9 cellular contexts compared by ENCODE assay signal in the genomic region with DNA sequence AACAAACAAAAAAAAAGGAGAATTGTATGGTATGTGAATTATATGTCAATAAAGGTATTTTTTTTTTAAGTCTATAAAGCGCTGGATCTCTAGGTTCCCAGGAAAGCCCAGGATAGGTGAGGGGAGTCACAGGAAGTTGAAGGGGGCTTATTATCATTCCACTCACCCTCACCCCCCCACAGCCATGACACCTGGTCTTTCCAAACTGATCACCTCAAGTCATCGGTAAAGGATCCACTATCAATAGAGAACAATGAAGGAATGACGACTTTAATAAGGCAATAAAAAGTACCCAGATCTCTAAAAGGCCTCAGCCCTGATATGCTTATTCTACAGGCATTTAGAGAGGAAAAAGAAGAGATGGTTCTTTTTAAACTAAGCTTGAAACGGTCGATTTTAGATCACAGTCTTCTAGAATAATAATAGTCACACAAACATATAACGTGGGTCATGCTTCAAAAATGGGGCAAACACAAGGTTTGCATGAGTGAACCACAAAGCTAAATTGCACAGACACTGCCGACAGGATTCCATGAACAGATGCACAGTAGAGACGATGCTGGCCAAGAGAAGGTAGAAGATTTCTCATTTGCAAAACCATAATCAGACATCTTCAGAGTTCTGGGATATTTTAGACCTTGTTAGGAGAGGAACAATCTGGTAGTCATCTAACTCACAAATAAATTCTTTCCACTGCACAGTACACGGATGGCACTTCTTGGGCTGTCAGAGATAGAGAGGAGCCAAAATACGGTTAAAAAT. TPM values are rescaled to one million over a fixed set of nuclear protein-coding genes. Genes with fewer than 3 reads are reported as not detected.
DNase-seq lines count a peak whose midpoint lies in the region; ATAC-seq, FAIRE-seq and TF ChIP-seq lines count a peak whose summit lies in the region.
"Had no signal": no experiment of that assay in that cellular context is flagged by ENCODE, and none has a peak within 500 bp of the region (broad histone marks: within the 10 kb centered on the region; RNA-seq: fewer than 3 reads in every experiment).

No MANE protein-coding gene starts in this region.

- H3K9me1 ChIP-seq in keratinocyte (ENCODE audit: control insufficient read depth, extremely low read depth, insufficient read depth, low read length): no peaks in the 10 kb centered on the region

- H2AFZ ChIP-seq in keratinocyte (ENCODE audit: control insufficient read depth, low read length): no peak overlapping the region

- dilution Hi-C loops in keratinocyte (cut with MboI; ENCODE audit: extremely low pct_ligation_motif_present, low sequenced_read_pairs): loop anchor here (10.0 kb wide), 1 partner anchor 61 kb away; no protein-coding TSS in a partner anchor

- H3K9me3 ChIP-seq in DOHH2 (ENCODE audit: control insufficient read depth, insufficient read depth, low read length) (no peaks in the 10 kb centered on the region), ascending aorta (no peaks in the 10 kb centered on the region), keratinocyte (ENCODE audit: control insufficient read depth, low read depth, low read length) (no peaks in the 10 kb centered on the region), gastrocnemius medialis (no peaks in the 10 kb centered on the region)

- H3K27me3 ChIP-seq in DOHH2 (ENCODE audit: control insufficient read depth, low read length) (no peaks in the 10 kb centered on the region), ascending aorta (no peaks in the 10 kb centered on the region), keratinocyte (ENCODE audit: control insufficient read depth, extremely low read depth, insufficient read depth, low read length) (no peaks in the 10 kb centered on the region), gastrocnemius medialis (no peaks in the 10 kb centered on the region)

- H3K79me2 ChIP-seq in DOHH2 (ENCODE audit: control insufficient read depth, low read length) (peaks cover 97% of the 10 kb centered on the region), keratinocyte (ENCODE audit: control insufficient read depth, insufficient read depth, low read length) (peaks cover 81% of the 10 kb centered on the region)

- H3F3A ChIP-seq in DOHH2 (ENCODE audit: control insufficient read depth, insufficient read depth): no peaks in the 10 kb centered on the region; the same call in 1 of the 2 replicates

- TF ChIP-seq POLR2A in gastrocnemius medialis (IDR thresholded peaks at IDR 0.05): no peak
- no peak for TF ChIP-seq POLR2A in GM12892 (IDR thresholded peaks at IDR 0.05; ENCODE audit: low read depth, low read length)

- ATAC-seq in gastrocnemius medialis: no peak

- H3K4me1 ChIP-seq in DOHH2 (ENCODE audit: control insufficient read depth, low read length) (peaks cover 35% of the 10 kb centered on the region), ascending aorta (peaks cover 7 to 54% of the 10 kb centered on the region in 2 donors), keratinocyte (ENCODE audit: control insufficient read depth, extremely low read depth, insufficient read depth, low read length) (peaks cover 40% of the 10 kb centered on the region), gastrocnemius medialis (peaks cover 60 to 82% of the 10 kb centered on the region in 2 donors)

- in situ Hi-C loops in gastrocnemius medialis (cut with MboI; ENCODE audit: low sequenced_read_pairs in 4 of 4): no loop called here

- H3K36me3 ChIP-seq in DOHH2 (ENCODE audit: control insufficient read depth, low read length) (peaks cover 73% of the 10 kb centered on the region), ascending aorta (no peaks in the 10 kb centered on the region), keratinocyte (ENCODE audit: control insufficient read depth in 2 of 2, extremely low read depth in 1 of 2, insufficient read depth in 2 of 2, low read length in 2 of 2) (peaks cover 10 to 19% of the 10 kb centered on the region in 2 experiments), gastrocnemius medialis (no peaks in the 10 kb centered on the region)

- no peak for FAIRE-seq in keratinocyte (lab: Jason Lieb, UNC)
- FAIRE-seq in GM12892 (lab: Jason Lieb, UNC): no peak

- DNase-seq in ascending aorta (ENCODE audit: low spot score in 2 of 2): no peak
- DNase-seq in keratinocyte (ENCODE audit: low read depth, low spot score): no peak
- DNase-seq in gastrocnemius medialis: no peak
- DNase-seq in A172 (ENCODE audit: low spot score): no peak
- DNase-seq in GM12892 (ENCODE audit: insufficient read length): no peak
- no peak for DNase-seq in LoVo (ENCODE audit: low spot score)
- no peak for DNase-seq in cortex of kidney (lab: John Stamatoyannopoulos, UW)
- DNase-seq: NCI-H82 had no signal

- H4K20me1 ChIP-seq in DOHH2 (ENCODE audit: control insufficient read depth, insufficient read depth, low read depth, low read length): peaks cover 37% of the 10 kb centered on the region
- H4K20me1 ChIP-seq in keratinocyte (ENCODE audit: control insufficient read depth, extremely low read depth, insufficient read depth, low read length): no peaks in the 10 kb centered on the region

- H3K4me3 ChIP-seq in DOHH2 (ENCODE audit: low read length) (peak overlapping the region; percentile 52; the same call in 1 of the 2 replicates), ascending aorta (no peak overlapping the region), keratinocyte (ENCODE audit: control insufficient read depth in 2 of 3, extremely low read depth in 1 of 3, insufficient read depth in 2 of 3, low read depth in 1 of 3, low read length in 3 of 3) (no peak overlapping the region), gastrocnemius medialis (peak overlapping the region in 2 of 4 donors; percentile 22 to 40)

- TF ChIP-seq CTCF in DOHH2 (IDR thresholded peaks at IDR 0.05; ENCODE audit: low read depth, low read length, poor library complexity, severe bottlenecking) (no peak), ascending aorta (IDR thresholded peaks at IDR 0.05) (no peak), keratinocyte (optimal IDR thresholded peaks at IDR 0.05 in 1 of 3, IDR thresholded peaks at IDR 0.05 in 1 of 3, conservative IDR thresholded peaks at IDR 0.05 in 1 of 3; ENCODE audit: extremely low read depth in 1 of 3, insufficient read depth in 2 of 3, low read length in 3 of 3) (no peak), gastrocnemius medialis (IDR thresholded peaks at IDR 0.05 in 4 of 5, conservative IDR thresholded peaks at IDR 0.05 in 1 of 5) (no peak)

- no peaks in the 10 kb centered on the region for H3K9me2 ChIP-seq in DOHH2 (replicated peaks; ENCODE audit: control insufficient read depth, low read length)

- no peak overlapping the region for H3K9ac ChIP-seq in keratinocyte (ENCODE audit: control insufficient read depth, extremely low read depth, insufficient read depth, low read length)

- H3K27ac ChIP-seq in DOHH2 (ENCODE audit: low read depth, low read length) (peak overlapping the region; percentile 38), ascending aorta (peak overlapping the region; percentile 82 to 84), keratinocyte (ENCODE audit: control insufficient read depth, insufficient read depth, low read length) (peak overlapping the region; percentile 69), gastrocnemius medialis (peak overlapping the region; percentile 78 to 91 (median 83))

- intact Hi-C loops in ascending aorta (cut with DNase I): no loop called here
- intact Hi-C loops in gastrocnemius medialis (cut with DNase I; ENCODE audit: low total_unique reads): loop anchor here (2.0 kb wide), 2 partner anchors 17 to 21 kb away; partner anchors contain the start of gene ZMYND8

- peak overlapping the region; percentile 68 for H3K4me2 ChIP-seq in DOHH2 (ENCODE audit: low read length)
- H3K4me2 ChIP-seq in keratinocyte (ENCODE audit: control insufficient read depth, extremely low read depth, insufficient read depth, low read depth, low read length): no peak overlapping the region

RNA-seq across cellular contexts. Expression of gene ZMYND8, which starts 21.1 kb away (rescaled TPM):
- total RNA-seq in ascending aorta: 23.2 TPM
- 30.0 to 42.6 TPM (median 39.8 TPM) in 3 replicates for polyA plus RNA-seq in keratinocyte
- polyA plus RNA-seq in keratinocyte (2011; ENCODE audit: low read depth): 49.3 TPM
- polyA plus RNA-seq in keratinocyte (2011; cell fraction: cytosol; rRNA removed): 21.6 and 26.9 TPM in 2 replicates
- polyA plus RNA-seq in keratinocyte (2011; cell fraction: nucleus; rRNA removed): 95.0 and 95.8 TPM in 2 replicates
- polyA plus RNA-seq in keratinocyte (2012; ENCODE audit: low replicate concordance): 34.7 and 37.8 TPM in 2 replicates
- polyA minus RNA-seq in keratinocyte: 40.3 to 48.9 TPM (median 40.8 TPM) in 3 replicates
- polyA minus RNA-seq in keratinocyte (2011; cell fraction: cytosol; rRNA and poly(A)+ RNA removed): 21.7 TPM
- polyA minus RNA-seq in keratinocyte (2011; cell fraction: nucleus; rRNA and poly(A)+ RNA removed): 51.6 and 102 TPM in 2 replicates
- total RNA-seq in gastrocnemius medialis: 10 to 100 TPM; 15.1 to 32.2 (median 19.7) TPM
- total RNA-seq in A172 (2014; rRNA removed; shearing (Covaris generic)): 19.6 and 22.1 TPM in 2 replicates
- 20.2 TPM for polyA plus RNA-seq in GM12892 (2012; ENCODE audit: missing spikeins)
